Comparison of ENCODE assay signal across 19 cellular contexts in the genomic region with DNA sequence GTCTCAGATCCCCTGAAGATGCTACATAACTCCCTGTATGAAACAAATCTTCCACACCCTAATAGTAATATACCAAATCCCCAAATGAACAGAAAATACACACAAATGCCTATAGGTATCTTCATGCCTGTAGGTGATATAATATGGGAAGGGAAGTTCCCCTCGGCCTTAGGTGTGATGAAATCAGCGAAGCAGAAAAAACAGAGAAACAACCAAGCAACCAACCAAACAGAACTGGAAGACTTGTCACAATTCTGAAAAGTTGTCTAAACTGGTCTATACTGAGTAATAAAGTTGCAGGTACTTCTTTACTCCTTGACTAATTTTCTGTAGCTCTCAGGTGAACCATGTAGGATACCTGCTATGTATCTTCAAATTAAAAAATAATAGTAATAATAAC.
DNase-seq lines count a peak whose midpoint lies in the region; ATAC-seq, FAIRE-seq and TF ChIP-seq lines count a peak whose summit lies in the region.
"Had no signal": no experiment of that assay in that cellular context is flagged by ENCODE, and none has a peak within 500 bp of the region (broad histone marks: within the 10 kb centered on the region; RNA-seq: fewer than 3 reads in every experiment).

No MANE protein-coding gene starts in this region.

- intact Hi-C loops in activated B cell treated with CpG ODN at 0.5 μM for 24 hours (cut with micrococcal nuclease): no loop called here

- no peaks in the 10 kb centered on the region for H3K79me1 ChIP-seq in trophoblast cell (ENCODE audit: low read length)

- H3K9me3 ChIP-seq in trophoblast cell (ENCODE audit: insufficient read depth, low read depth, low read length): no peaks in the 10 kb centered on the region
- H3K9me3 ChIP-seq: A549 had no signal

- H4K91ac ChIP-seq in trophoblast cell (ENCODE audit: low read depth, low read length): no peak overlapping the region

- H3K27me3 ChIP-seq in trophoblast cell (ENCODE audit: insufficient read depth, low read length): no peaks in the 10 kb centered on the region

- H3K27ac Mint-ChIP-seq in activated B cell treated with CpG ODN at 0.5 μM for 24 hours: no peak overlapping the region
- H3K27ac Mint-ChIP-seq: CD14-positive monocyte; CD8-positive, alpha-beta T cell had no signal

- ATAC-seq in GM18858 (IDR thresholded peaks at IDR 0.05; ENCODE audit: unreplicated experiment) (peak; percentile 39), HG03342 (IDR thresholded peaks at IDR 0.05; ENCODE audit: unreplicated experiment) (peak; percentile 49), activated B cell treated with CpG ODN at 0.5 μM for 24 hours (ENCODE audit: low read depth) (peak; percentile 33), HG03108 (IDR thresholded peaks at IDR 0.05; ENCODE audit: unreplicated experiment) (no peak)
- ATAC-seq: A549; CD8-positive, alpha-beta T cell; GM23338; K562 had no signal

- TF ChIP-seq POLR2A in GM12891 (IDR thresholded peaks at IDR 0.05; ENCODE audit: low read depth, low read length): no peak

- no peaks in the 10 kb centered on the region for H3K36me3 ChIP-seq in trophoblast cell (ENCODE audit: control insufficient read depth in 1 of 2, insufficient read depth in 2 of 2, low read length in 2 of 2)

- H3K4me2 ChIP-seq in trophoblast cell (ENCODE audit: low read length): no peak overlapping the region
- H3K4me2 ChIP-seq: A549, GM23338 had no signal

- no peak overlapping the region for H3K27ac ChIP-seq in trophoblast cell (ENCODE audit: low read depth, low read length)
- H3K27ac ChIP-seq: A549 had no signal

- no peak overlapping the region for H3K23ac ChIP-seq in trophoblast cell (ENCODE audit: low read length)

- no peaks in the 10 kb centered on the region for H3K79me2 ChIP-seq in trophoblast cell (ENCODE audit: control insufficient read depth, insufficient read depth, low read length, poor library complexity)

- peaks cover 0 to 2% of the 10 kb centered on the region in 2 experiments for H3K4me1 ChIP-seq in trophoblast cell (ENCODE audit: control insufficient read depth in 1 of 2, insufficient read depth in 2 of 2, low read length in 2 of 2)
- H3K4me1 ChIP-seq: A549 had no signal

- DNase-seq in activated B cell treated with CpG ODN at 0.5 μM for 24 hours: no peak
- DNase-seq in trophoblast cell: peak; percentile 57 to 85
- DNase-seq in GM19238 (ENCODE audit: insufficient read length, low spot score): no peak
- no peak for DNase-seq in GM12891 (ENCODE audit: insufficient read length, low spot score)
- DNase-seq: CD8-positive, alpha-beta T cell; COR-L47; DMS153; DMS79 treated with DMSO at 0.1 percent for 48 hours; EL; GDM1; H7 had no signal

- H2AK5ac ChIP-seq in trophoblast cell (ENCODE audit: low read length): no peak overlapping the region

- H4K12ac ChIP-seq in trophoblast cell (ENCODE audit: low read depth, low read length): no peak overlapping the region

- H3K27me3 Mint-ChIP-seq in activated B cell treated with CpG ODN at 0.5 μM for 24 hours: no peaks in the 10 kb centered on the region

- no peak overlapping the region for H2BK12ac ChIP-seq in trophoblast cell (ENCODE audit: low read length)

- no peak overlapping the region for H3K4me3 Mint-ChIP-seq in activated B cell treated with CpG ODN at 0.5 μM for 24 hours
- H3K4me3 Mint-ChIP-seq: CD14-positive monocyte; CD8-positive, alpha-beta T cell; GM23338 had no signal

- no peak overlapping the region for H3K14ac ChIP-seq in trophoblast cell (ENCODE audit: low read length)

- POLR2A ChIA-PET in activated B cell treated with CpG ODN at 0.5 μM for 24 hours (lab: Charles Lee): no interaction called here

- H3K9ac ChIP-seq in trophoblast cell (ENCODE audit: low read length): no peak overlapping the region

- H3K4me1 Mint-ChIP-seq in activated B cell treated with CpG ODN at 0.5 μM for 24 hours: peaks cover 37% of the 10 kb centered on the region

- H3K4ac ChIP-seq in trophoblast cell (ENCODE audit: low read depth, low read length): no peak overlapping the region

- no peak overlapping the region for H2BK5ac ChIP-seq in trophoblast cell (ENCODE audit: low read depth, low read length, poor library complexity)

- no peak overlapping the region for H2BK120ac ChIP-seq in trophoblast cell (ENCODE audit: insufficient read depth, low read length, poor library complexity)

- TF ChIP-seq CTCF in activated B cell treated with CpG ODN at 0.5 μM for 24 hours (IDR thresholded peaks at IDR 0.05): no peak

- WGBS in trophoblast cell (ENCODE audit: extremely low coverage, insufficient coverage, insufficient read length): no CpG with 5 or more reads among the region's 2 CpGs

- no peak overlapping the region for H4K8ac ChIP-seq in trophoblast cell (ENCODE audit: low read depth, low read length)

- no peak overlapping the region for H3K4me3 ChIP-seq in trophoblast cell (ENCODE audit: low read depth, low read length)
- H3K4me3 ChIP-seq: A549, GM23338, K562 had no signal

- H3K18ac ChIP-seq in trophoblast cell (ENCODE audit: low read length): no peak overlapping the region

- no peak overlapping the region for H2AFZ ChIP-seq in trophoblast cell (ENCODE audit: insufficient read depth, low read length, poor library complexity)

- FAIRE-seq in GM12891 (lab: Jason Lieb, UNC): no peak
- FAIRE-seq: A549, D721Med, K562 had no signal

- no peaks in the 10 kb centered on the region for H3K9me3 Mint-ChIP-seq in activated B cell treated with CpG ODN at 0.5 μM for 24 hours
- H3K9me3 Mint-ChIP-seq: CD8-positive, alpha-beta T cell; GM23338 had no signal

- CTCF ChIA-PET in activated B cell treated with CpG ODN at 0.5 μM for 24 hours (lab: Charles Lee): no interaction called here

- no peaks in the 10 kb centered on the region for H3K36me3 Mint-ChIP-seq in activated B cell treated with CpG ODN at 0.5 μM for 24 hours (ENCODE audit: low read depth)
- H3K36me3 Mint-ChIP-seq: CD14-positive monocyte had no signal

TF ChIP-seq in GM12891, 5 proteins besides CTCF, POLR2A, EP300 and RAD21:
- no peak for TF ChIP-seq TAF1 (IDR thresholded peaks at IDR 0.05; ENCODE audit: low read depth, low read length)
- TF ChIP-seq POU2F2 (IDR thresholded peaks at IDR 0.05; ENCODE audit: low read depth, low read length): no peak
- TF ChIP-seq SPI1 (IDR thresholded peaks at IDR 0.05; ENCODE audit: low read depth, low read length): no peak
- no peak for TF ChIP-seq POLR2AphosphoS5 (IDR thresholded peaks at IDR 0.05; ENCODE audit: low read depth, low read length)
- TF ChIP-seq PAX5 (IDR thresholded peaks at IDR 0.05; ENCODE audit: insufficient read depth, low read length, severe bottlenecking): no peak
TF ChIP-seq in GM12891: peak in this region for 0.

Comparison
In these comparisons a context has a peak if more than half of its experiments do, and no peak if none do; other contexts are left out.
1. DNase-seq: peak in trophoblast cell (2 of 2); none in activated B cell treated with CpG ODN at 0.5 μM for 24 hours (single experiment), GM19238 (single experiment) and GM12891 (single experiment).